ENCODE assay signal across 13 cellular contexts in the genomic region with DNA sequence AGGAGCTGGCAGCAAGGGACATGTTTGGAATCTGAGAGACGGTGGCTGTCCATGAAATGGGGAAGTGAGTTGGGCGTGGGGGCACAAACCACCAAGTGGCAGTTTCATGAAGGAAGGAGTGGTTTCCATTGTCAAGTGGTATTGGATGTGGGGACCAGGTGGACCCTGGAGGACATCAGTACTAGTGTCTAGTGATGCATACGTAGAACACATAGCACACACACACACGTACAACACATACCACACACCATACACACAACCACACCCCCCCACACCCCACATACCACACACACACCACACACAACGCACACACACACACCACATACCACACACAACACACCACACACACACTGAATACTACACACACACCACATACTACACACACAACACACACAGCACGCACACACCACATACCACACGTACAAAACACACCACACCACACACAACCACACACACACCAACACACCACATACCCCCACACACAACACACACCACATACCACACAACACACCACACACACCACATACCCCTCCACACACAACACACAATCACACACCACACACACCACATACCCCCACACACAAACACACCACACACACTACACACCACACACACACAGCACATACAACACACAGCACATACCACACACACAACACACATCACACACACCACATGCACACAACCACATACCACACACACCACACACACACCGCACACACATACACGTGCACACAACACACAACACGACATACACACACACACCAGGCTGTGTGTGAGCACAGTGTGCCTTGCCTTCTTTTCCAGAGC. TPM values are rescaled to one million over a fixed set of nuclear protein-coding genes. Genes with fewer than 3 reads are reported as not detected.
DNase-seq lines count a peak whose midpoint lies in the region; ATAC-seq and TF ChIP-seq lines count a peak whose summit lies in the region.
"Had no signal": no experiment of that assay in that cellular context is flagged by ENCODE, and none has a peak within 500 bp of the region (broad histone marks: within the 10 kb centered on the region; RNA-seq: fewer than 3 reads in every experiment).

No MANE protein-coding gene starts in this region.

- no TSS peak for BruUV-seq in PC-9 (replicated peaks; lab: Mats Ljungman, UMichigan)

- H3K27me3 ChIP-seq in testis (no peaks in the 10 kb centered on the region), PC-9 (ENCODE audit: insufficient read depth, low read depth) (no peaks in the 10 kb centered on the region)

- no peak for TF ChIP-seq POLR2A in NB4 (IDR thresholded peaks at IDR 0.05; ENCODE audit: extremely low read depth, insufficient read length)
- TF ChIP-seq POLR2A in testis (IDR thresholded peaks at IDR 0.05), result no peak

- CTCF ChIA-PET in PC-9 (lab: Charles Lee), result no interaction called here

- no peak overlapping the region for H2AFZ ChIP-seq in PC-9

- WGBS in testis, 2 donors, result 77 to 83% methylated on average over 10 of the region's 10 CpGs

- peaks cover 3% of the 10 kb centered on the region for H3K36me3 Mint-ChIP-seq in activated T-cell treated with anti-CD3 and anti-CD28 coated beads, Interleukin-2, amount 50 U/mL, for 24 hours (ENCODE audit: low read depth)
- peaks cover 34% of the 10 kb centered on the region for H3K36me3 Mint-ChIP-seq in central memory CD8-positive, alpha-beta T cell (ENCODE audit: insufficient read depth)

- H4K20me1 ChIP-seq in PC-9 (ENCODE audit: insufficient read depth), result peaks cover 90% of the 10 kb centered on the region

- POLR2A ChIA-PET in PC-9 (lab: Charles Lee; ENCODE audit: unreplicated experiment), result no interaction called here

- H3K27me3 Mint-ChIP-seq in activated T-cell treated with anti-CD3 and anti-CD28 coated beads, Interleukin-2, amount 50 U/mL, for 24 hours, result no peaks in the 10 kb centered on the region
- no peaks in the 10 kb centered on the region for H3K27me3 Mint-ChIP-seq in central memory CD8-positive, alpha-beta T cell

- no peak overlapping the region for H3K4me3 Mint-ChIP-seq in activated T-cell treated with anti-CD3 and anti-CD28 coated beads, Interleukin-2, amount 50 U/mL, for 24 hours
- peak overlapping the region; percentile 88 for H3K4me3 Mint-ChIP-seq in central memory CD8-positive, alpha-beta T cell

- H3K27ac ChIP-seq in testis, result peak overlapping the region; percentile 39 to 69
- no peak overlapping the region for H3K27ac ChIP-seq in PC-9
- H3K27ac ChIP-seq: A549 had no signal

- no peak for ATAC-seq in central memory CD8-positive, alpha-beta T cell (replicated peaks; ENCODE audit: extremely low read depth, poor library complexity, severe bottlenecking)
- ATAC-seq: A549 had no signal

- no peak for TF ChIP-seq CTCF in NB4 (IDR thresholded peaks at IDR 0.05; ENCODE audit: low read depth, low read length)
- no peak for TF ChIP-seq CTCF in testis (IDR thresholded peaks at IDR 0.05)
- no peak for TF ChIP-seq CTCF in PC-9 (conservative IDR thresholded peaks at IDR 0.05)

- no peak for DNase-seq in activated T-cell treated with anti-CD3 and anti-CD28 coated beads, Interleukin-2, amount 50 U/mL, for 24 hours
- DNase-seq in activated T-cell treated with anti-CD3 and anti-CD28 coated beads, Interleukin-2, amount 50 U/mL, for 48 hours, result no peak
- DNase-seq in NB4 (ENCODE audit: low read depth) (peak; percentile 99), testis (no peak), PC-9 (no peak), NCI-H146 (lab: John Stamatoyannopoulos, UW) (no peak), amniotic stem cell (lab: John Stamatoyannopoulos, UW) (no peak)
- no peak for DNase-seq in central memory CD8-positive, alpha-beta T cell (ENCODE audit: low spot score in 2 of 2)
- DNase-seq: activated CD8-positive, alpha-beta memory T cell treated with anti-CD3 and anti-CD28 coated beads, Interleukin-2, amount 50 U/mL, for 4 hours; effector memory CD4-positive, alpha-beta T cell; NCI-H526 treated with DMSO at 0.1 percent for 48 hours had no signal

- H3K4me1 ChIP-seq in testis (peaks cover 55% of the 10 kb centered on the region), PC-9 (replicated peaks; ENCODE audit: insufficient read depth) (peaks cover 28% of the 10 kb centered on the region)
- H3K4me1 ChIP-seq: A549 had no signal

- H3K4me2 ChIP-seq in PC-9, result no peak overlapping the region
- H3K4me2 ChIP-seq: A549 had no signal

- H3K9me3 Mint-ChIP-seq in activated T-cell treated with anti-CD3 and anti-CD28 coated beads, Interleukin-2, amount 50 U/mL, for 24 hours, result no peaks in the 10 kb centered on the region
- H3K9me3 Mint-ChIP-seq in central memory CD8-positive, alpha-beta T cell, result no peaks in the 10 kb centered on the region

- H3K36me3 ChIP-seq in testis (ENCODE audit: low read depth, missing control alignments) (no peaks in the 10 kb centered on the region), PC-9 (ENCODE audit: low read depth) (no peaks in the 10 kb centered on the region)

- intact Hi-C loops in testis (cut with DNase I; ENCODE audit: low total_unique reads) (no loop called here), PC-9 (cut with micrococcal nuclease; ENCODE audit: unreplicated experiment) (no loop called here)

- peak overlapping the region; percentile 90 for H3K27ac Mint-ChIP-seq in activated T-cell treated with anti-CD3 and anti-CD28 coated beads, Interleukin-2, amount 50 U/mL, for 24 hours
- H3K27ac Mint-ChIP-seq in central memory CD8-positive, alpha-beta T cell (ENCODE audit: low read depth), result peak overlapping the region; percentile 70

- no peaks in the 10 kb centered on the region for H3K9me3 ChIP-seq in testis
- no peaks in the 10 kb centered on the region for H3K9me3 ChIP-seq in PC-9 (ENCODE audit: insufficient read depth, low read depth)
- H3K9me3 ChIP-seq: A549 had no signal

- H3K4me1 Mint-ChIP-seq in activated T-cell treated with anti-CD3 and anti-CD28 coated beads, Interleukin-2, amount 50 U/mL, for 24 hours (ENCODE audit: low read depth), result peaks cover 60% of the 10 kb centered on the region
- H3K4me1 Mint-ChIP-seq in central memory CD8-positive, alpha-beta T cell, result peaks cover 70% of the 10 kb centered on the region

- no peaks in the 10 kb centered on the region for H3K9me2 ChIP-seq in PC-9 (ENCODE audit: insufficient read depth)

- peaks cover 38% of the 10 kb centered on the region for H3F3A ChIP-seq in PC-9 (ENCODE audit: insufficient read depth, low read depth)

- H3K4me3 ChIP-seq in NB4 (ENCODE audit: low read depth, low read length), result no peak overlapping the region
- no peak overlapping the region for H3K4me3 ChIP-seq in testis
- H3K4me3 ChIP-seq in PC-9, result no peak overlapping the region
- H3K4me3 ChIP-seq: A549, skin epidermis had no signal

- peaks cover 90% of the 10 kb centered on the region for H3K79me2 ChIP-seq in PC-9 (ENCODE audit: low read depth)

RNA-seq across cellular contexts. Expression of a gene that starts 41.1 kb away (rescaled TPM):
- total RNA-seq in testis (100 to 1,000 TPM; 188 to 212 TPM), PC-9 (2021) (60.0 and 83.5 TPM in 2 replicates)
- polyA plus RNA-seq in testis (ENCODE audit: insufficient read depth, low read depth, low replicate concordance), result 49.9 TPM
